In the genomic region with DNA sequence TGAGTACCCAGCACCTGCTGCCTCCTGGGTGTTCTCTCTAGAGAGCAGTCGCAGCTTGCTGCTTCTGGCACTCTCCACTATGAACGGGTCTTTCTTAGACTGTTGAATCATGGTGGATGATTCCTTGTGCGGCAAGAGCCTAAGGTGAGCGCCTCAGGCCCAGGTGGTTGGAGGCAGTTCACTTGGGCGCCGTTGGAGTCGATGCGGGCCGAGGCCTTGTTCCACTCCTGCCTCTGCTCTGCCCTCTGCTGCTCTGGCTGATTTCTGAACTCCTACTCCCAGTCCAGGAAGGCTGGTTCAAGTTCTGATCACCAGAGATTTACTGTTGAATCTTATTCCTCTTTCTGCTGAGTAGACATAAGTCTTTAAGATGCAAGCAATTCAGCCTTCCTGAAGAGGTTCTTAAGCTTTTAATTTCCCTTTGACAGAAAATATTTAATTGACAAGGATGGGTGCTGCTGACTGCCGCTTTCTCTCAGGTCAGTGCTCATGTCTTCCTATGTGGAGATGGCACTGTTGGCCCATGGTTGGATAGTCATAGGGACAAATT, we compare ENCODE assay signal across 15 cellular contexts. TPM values are rescaled to one million over a fixed set of nuclear protein-coding genes. Genes with fewer than 3 reads are reported as not detected.
"Had no signal": no experiment of that assay in that cellular context is flagged by ENCODE, and none has a peak within 500 bp of the region (broad histone marks: within the 10 kb centered on the region; RNA-seq: fewer than 3 reads in every experiment).

No MANE protein-coding gene starts in this region.

- DNase-seq: activated CD4-positive, alpha-beta memory T cell treated with anti-CD3 and anti-CD28 coated beads for 36 hours; activated CD4-positive, alpha-beta T cell treated with anti-CD3 and anti-CD28 coated beads for 1 hour; activated CD8-positive, alpha-beta memory T cell treated with anti-CD3 and anti-CD28 coated beads, Interleukin-2, amount 50 U/mL, for 48 hours; mammary epithelial cell; naive B cell; retina; stimulated activated CD4-positive, alpha-beta T cell treated with anti-CD3 and anti-CD28 coated beads, Interleukin-4, amount 100 ng/mL, for 4 hours; stimulated activated CD8-positive, alpha-beta memory T cell treated with anti-CD3 and anti-CD28 coated beads, Interleukin-4, amount 100 ng/mL, for 48 hours; T-helper 9 cell had no signal

- H3K4me3 ChIP-seq: ascending aorta, skin epidermis had no signal

- H3K27me3 Mint-ChIP-seq: activated CD4-positive, alpha-beta memory T cell treated with anti-CD3 and anti-CD28 coated beads for 36 hours; naive B cell; stimulated activated naive CD8-positive, alpha-beta T cell treated with anti-CD3 and anti-CD28 coated beads, Interleukin-15, Interleukin-2, amounts not matched to agents 100 ng/mL and 50 ng/mL, for 24 hours had no signal

- H3K4me3 Mint-ChIP-seq: activated CD4-positive, alpha-beta memory T cell treated with anti-CD3 and anti-CD28 coated beads for 36 hours; naive B cell; stimulated activated naive CD8-positive, alpha-beta T cell treated with anti-CD3 and anti-CD28 coated beads, Interleukin-15, Interleukin-2, amounts not matched to agents 100 ng/mL and 50 ng/mL, for 24 hours had no signal

- H3K27ac ChIP-seq: ascending aorta, skin epidermis had no signal

- ATAC-seq: esophagus mucosa, left lobe of liver had no signal

- H3K27ac Mint-ChIP-seq: activated CD4-positive, alpha-beta memory T cell treated with anti-CD3 and anti-CD28 coated beads for 36 hours; stimulated activated naive CD8-positive, alpha-beta T cell treated with anti-CD3 and anti-CD28 coated beads, Interleukin-15, Interleukin-2, amounts not matched to agents 100 ng/mL and 50 ng/mL, for 24 hours had no signal

- H3K9me3 ChIP-seq: ascending aorta had no signal

- H3K27me3 ChIP-seq: ascending aorta had no signal

- H3K4me1 ChIP-seq: ascending aorta had no signal

- H3K9me3 Mint-ChIP-seq: activated CD4-positive, alpha-beta memory T cell treated with anti-CD3 and anti-CD28 coated beads for 36 hours; naive B cell; stimulated activated naive CD8-positive, alpha-beta T cell treated with anti-CD3 and anti-CD28 coated beads, Interleukin-15, Interleukin-2, amounts not matched to agents 100 ng/mL and 50 ng/mL, for 24 hours had no signal

RNA-seq across cellular contexts. Expression of a gene that starts 22.0 kb away (rescaled TPM):
- total RNA-seq: esophagus mucosa, mammary epithelial cell, SK-MEL-5 had no signal
- polyA plus RNA-seq: mammary epithelial cell had no signal
